In genomic region chr15:71784719-71785118, GRCh38 we compare ENCODE assay signal across 10 cellular contexts. TPM values are rescaled to one million over a fixed set of nuclear protein-coding genes. Genes with fewer than 3 reads are reported as not detected.
A peak's percentile ranks its signal among the peaks of the same experiment; 100 is the strongest.
DNase-seq lines count a peak whose midpoint lies in the region; ATAC-seq and TF ChIP-seq lines count a peak whose summit lies in the region.
"Had no signal": no experiment of that assay in that cellular context is flagged by ENCODE, and none has a peak within 500 bp of the region (broad histone marks: within the 10 kb centered on the region; RNA-seq: fewer than 3 reads in every experiment).

No MANE protein-coding gene starts in this region.

- H3K36me3 ChIP-seq in testis (ENCODE audit: low read depth, missing control alignments) = no peaks in the 10 kb centered on the region
- H3K36me3 ChIP-seq in effector memory CD4-positive, alpha-beta T cell (ENCODE audit: control insufficient read depth, insufficient read depth, low read length) = no peaks in the 10 kb centered on the region

- TF ChIP-seq POLR2A in testis (IDR thresholded peaks at IDR 0.05) = no peak

- H3K9me3 Mint-ChIP-seq in glutamatergic neuron (ENCODE audit: unreplicated experiment) = no peaks in the 10 kb centered on the region
- H3K9me3 Mint-ChIP-seq: activated B cell treated with CpG ODN at 0.5 μM for 24 hours had no signal

- no peak for ATAC-seq in GM19035 (IDR thresholded peaks at IDR 0.05; ENCODE audit: unreplicated experiment)

- peaks cover 2% of the 10 kb centered on the region for H3K27me3 Mint-ChIP-seq in glutamatergic neuron (ENCODE audit: unreplicated experiment)

- H3K27me3 ChIP-seq in testis = no peaks in the 10 kb centered on the region
- no peaks in the 10 kb centered on the region for H3K27me3 ChIP-seq in effector memory CD4-positive, alpha-beta T cell (replicated peaks; ENCODE audit: control insufficient read depth, insufficient read depth, low read length, poor library complexity, severe bottlenecking)

- H3K4me3 ChIP-seq in WI38 (ENCODE audit: low read depth, low read length) (no peak overlapping the region), testis (no peak overlapping the region)
- no peak overlapping the region for H3K4me3 ChIP-seq in effector memory CD4-positive, alpha-beta T cell (ENCODE audit: insufficient read depth, low read depth, low read length, poor library complexity, severe bottlenecking)

- H3K9me3 ChIP-seq in testis = no peaks in the 10 kb centered on the region
- no peaks in the 10 kb centered on the region for H3K9me3 ChIP-seq in effector memory CD4-positive, alpha-beta T cell (ENCODE audit: control insufficient read depth, low read length)

- no peak overlapping the region for H3K4me3 Mint-ChIP-seq in glutamatergic neuron (ENCODE audit: unreplicated experiment)
- H3K4me3 Mint-ChIP-seq: activated B cell treated with CpG ODN at 0.5 μM for 24 hours had no signal

- H3K36me3 Mint-ChIP-seq in glutamatergic neuron (ENCODE audit: unreplicated experiment) = no peaks in the 10 kb centered on the region

- TF ChIP-seq CTCF in AG09319 (IDR thresholded peaks at IDR 0.05; ENCODE audit: low read depth, low read length) = peak; percentile 15
- TF ChIP-seq CTCF in GM12872 (IDR thresholded peaks at IDR 0.05; ENCODE audit: insufficient read depth, low read depth, low read length) = peak; percentile 67
- TF ChIP-seq CTCF in WI38 (IDR thresholded peaks at IDR 0.05; ENCODE audit: low read depth, low read length) = peak; percentile 42
- peak; percentile 21 for TF ChIP-seq CTCF in glutamatergic neuron (IDR thresholded peaks at IDR 0.05; ENCODE audit: partially characterized antibody, unreplicated experiment)
- no peak for TF ChIP-seq CTCF in testis (IDR thresholded peaks at IDR 0.05)

- DNase-seq in AG09319 (ENCODE audit: extremely low read depth, low read depth) (no peak), glutamatergic neuron (no peak), testis (no peak), cerebellar nuclear complex (lab: John Stamatoyannopoulos, UW) (no peak)
- DNase-seq in effector memory CD4-positive, alpha-beta T cell = no peak
- DNase-seq: activated B cell treated with CpG ODN at 0.5 μM for 24 hours, NCI-H2171 treated with DMSO at 0.1 percent for 48 hours had no signal

- peaks cover 8% of the 10 kb centered on the region for H3K4me1 ChIP-seq in testis
- no peaks in the 10 kb centered on the region for H3K4me1 ChIP-seq in effector memory CD4-positive, alpha-beta T cell (ENCODE audit: control insufficient read depth, insufficient read depth, low read length, poor library complexity, severe bottlenecking)

- intact Hi-C loops in testis (cut with DNase I; ENCODE audit: low total_unique reads) = no loop called here

- no peak overlapping the region for H3K27ac ChIP-seq in testis
- H3K27ac ChIP-seq in effector memory CD4-positive, alpha-beta T cell (ENCODE audit: insufficient read depth, low read length, poor library complexity, severe bottlenecking) = no peak overlapping the region

- peaks cover 19% of the 10 kb centered on the region for H3K4me1 Mint-ChIP-seq in glutamatergic neuron (ENCODE audit: low read depth, unreplicated experiment)

- 64 to 75% methylated on average over 5 to 6 of the region's 6 CpGs for WGBS in testis, 2 donors

- H3K27ac Mint-ChIP-seq in glutamatergic neuron (ENCODE audit: unreplicated experiment) = no peak overlapping the region
- H3K27ac Mint-ChIP-seq: activated B cell treated with CpG ODN at 0.5 μM for 24 hours had no signal

RNA-seq across cellular contexts. Expression of gene NR2E3, which starts 25.6 kb away (rescaled TPM):
- total RNA-seq in glutamatergic neuron (ENCODE audit: unreplicated experiment) (0.69 TPM), testis (1 to 10 TPM; 4.3 to 4.8 TPM)
- 1.2 TPM for polyA plus RNA-seq in testis (ENCODE audit: insufficient read depth, low read depth, low replicate concordance)
- total RNA-seq: activated B cell treated with CpG ODN at 0.5 μM for 24 hours had no signal

Comparison
In these comparisons a context has a peak if more than half of its experiments do, and no peak if none do; other contexts are left out.
1. CTCF ChIP-seq: peak in AG09319 (single experiment), GM12872 (single experiment), WI38 (single experiment) and glutamatergic neuron (single experiment); none in testis (0 of 3).